Comparison of ENCODE assay signal across 8 cellular contexts in genomic region chr2:239288951-239289481, GRCh38.
DNase-seq lines count a peak whose midpoint lies in the region; ATAC-seq and TF ChIP-seq lines count a peak whose summit lies in the region.

No MANE protein-coding gene starts in this region.

- no peak for TF ChIP-seq CTCF in GM13977 (IDR thresholded peaks at IDR 0.05; ENCODE audit: extremely low read depth, insufficient read depth, missing control alignments)
- TF ChIP-seq CTCF in tibial artery (IDR thresholded peaks at IDR 0.05): no peak

- H3K27ac ChIP-seq in tibial artery: no peak overlapping the region

- H3K4me3 ChIP-seq in tibial artery: no peak overlapping the region

- CTCF ChIA-PET in HEK293T (lab: Yijun Ruan, JAX): no interaction called here

- no peaks in the 10 kb centered on the region for H3K27me3 ChIP-seq in tibial artery

- no peaks in the 10 kb centered on the region for H3K36me3 ChIP-seq in tibial artery

- DNase-seq in GM13977 (ENCODE audit: low spot score) (peak; percentile 82), HEK293T (ENCODE audit: extremely low spot score) (peak; percentile 14), cardiac septum (ENCODE audit: low spot score) (peak; percentile 71), tibial artery (peak; percentile 22 to 53), DMS53 (lab: John Stamatoyannopoulos, UW) (no peak), hypothalamus (lab: John Stamatoyannopoulos, UW) (no peak)

- in situ Hi-C loops in GM13977 (cut with MboI; ENCODE audit: low pct_unique_long_range_greater_than_20kb, low sequenced_read_pairs, unreplicated experiment): no loop called here

- no peaks in the 10 kb centered on the region for H3K9me3 ChIP-seq in tibial artery

- POLR2A ChIA-PET in HEK293T (lab: Yijun Ruan, JAX): no interaction called here

- H3K4me1 ChIP-seq in tibial artery: peaks cover 0 to 22% (median 13%) of the 10 kb centered on the region in 4 donors

- ATAC-seq in SK-N-SH treated with all-trans-retinoic acid at 6 μM for 48 hours (peak; percentile 43; the same call in 2 of the 3 replicates), esophagus mucosa (no peak)

- intact Hi-C loops in cardiac septum (cut with DNase I) (no loop called here), tibial artery (cut with DNase I; ENCODE audit: low total_unique reads) (no loop called here)

TF ChIP-seq in HEK293T, 16 proteins besides CTCF, POLR2A, EP300 and RAD21:
- TF ChIP-seq CTBP1 (IDR thresholded peaks at IDR 0.05; ENCODE audit: borderline replicate concordance) (no peak), SP1 (IDR thresholded peaks at IDR 0.05) (no peak), ELF4 (IDR thresholded peaks at IDR 0.05) (no peak), BHLHE40 (IDR thresholded peaks at IDR 0.05; ENCODE audit: borderline replicate concordance) (no peak), HDGF (IDR thresholded peaks at IDR 0.05; ENCODE audit: borderline replicate concordance) (no peak), ZNF384 (IDR thresholded peaks at IDR 0.05) (no peak), TARDBP (IDR thresholded peaks at IDR 0.05) (no peak), LEF1 (IDR thresholded peaks at IDR 0.05; ENCODE audit: borderline replicate concordance) (no peak), PKNOX1 (IDR thresholded peaks at IDR 0.05) (no peak), NFRKB (IDR thresholded peaks at IDR 0.05) (no peak), FOXM1 (IDR thresholded peaks at IDR 0.05; ENCODE audit: borderline replicate concordance) (no peak), FOXA1 (IDR thresholded peaks at IDR 0.05) (no peak), L3MBTL2 (conservative IDR thresholded peaks at IDR 0.05) (no peak), FOXK2 (IDR thresholded peaks at IDR 0.05) (no peak)

TF ChIP-seq in SK-N-SH treated with all-trans-retinoic acid at 6 μM for 48 hours, 23 proteins besides CTCF, POLR2A, EP300 and RAD21:
- TF ChIP-seq ZFP30 (CRISPR knock-in tag; IDR thresholded peaks at IDR 0.05) (no peak), RARB (CRISPR knock-in tag; IDR thresholded peaks at IDR 0.05) (no peak), PPARA (CRISPR knock-in tag; IDR thresholded peaks at IDR 0.05; ENCODE audit: borderline replicate concordance) (no peak), ISL1 (CRISPR knock-in tag; IDR thresholded peaks at IDR 0.05) (no peak), TSHZ2 (CRISPR knock-in tag; IDR thresholded peaks at IDR 0.05) (no peak), CREB5 (CRISPR knock-in tag; IDR thresholded peaks at IDR 0.05; ENCODE audit: low read depth) (no peak), PATZ1 (CRISPR knock-in tag; IDR thresholded peaks at IDR 0.05; ENCODE audit: borderline replicate concordance) (no peak), ZFP3 (CRISPR knock-in tag; IDR thresholded peaks at IDR 0.05) (no peak), GLIS3 (CRISPR knock-in tag; IDR thresholded peaks at IDR 0.05) (no peak)

Comparison
In these comparisons a context has a peak if more than half of its experiments do, and no peak if none do; other contexts are left out.
1. DNase-seq: peak in GM13977 (single experiment), HEK293T (single experiment), cardiac septum (single experiment) and tibial artery (2 of 2); none in DMS53 (single experiment) and hypothalamus (0 of 51).